ENCODE assay signal across 9 cellular contexts in the genomic region with DNA sequence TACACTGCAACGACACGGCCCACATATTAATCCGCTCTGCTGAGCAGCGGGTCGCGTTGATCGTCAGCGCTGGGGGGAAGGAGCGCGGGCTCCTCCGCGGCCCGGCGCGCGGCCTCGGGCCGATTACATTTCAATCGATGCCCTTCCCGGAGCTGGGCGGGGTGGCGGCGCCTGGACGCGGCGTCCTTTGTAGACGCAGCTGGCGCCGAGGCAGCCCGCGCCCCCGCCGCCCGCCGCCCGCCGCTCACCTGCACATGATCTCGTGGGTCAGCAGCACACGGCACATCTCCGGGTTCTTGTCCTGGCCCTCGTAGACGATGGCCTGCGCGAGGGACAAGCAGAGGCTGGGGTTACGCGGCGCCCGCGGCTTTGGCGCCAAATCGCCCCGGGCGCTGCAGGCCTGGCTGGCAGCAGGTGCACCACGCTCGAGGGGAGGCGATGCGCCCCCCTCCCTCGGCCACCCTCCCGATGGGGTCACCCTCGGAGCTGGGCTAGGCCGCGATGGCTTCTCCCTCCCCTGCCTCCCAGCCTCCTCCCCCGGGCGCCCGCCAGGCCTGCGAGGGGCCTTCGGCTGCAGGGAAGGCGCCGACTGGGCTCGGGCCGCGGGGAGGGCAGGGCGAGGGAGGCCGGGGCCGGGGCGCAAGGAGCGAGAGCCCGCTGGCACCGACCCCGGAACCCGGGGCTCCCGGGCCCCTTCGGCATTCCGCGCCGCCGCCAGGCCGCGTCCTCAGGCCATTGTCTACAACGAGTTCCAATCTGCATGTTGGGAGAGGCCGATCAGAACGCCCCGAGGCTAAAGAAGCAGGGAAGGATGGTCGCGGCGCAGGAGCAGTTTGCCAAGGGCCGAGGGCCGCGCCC. TPM values are rescaled to one million over a fixed set of nuclear protein-coding genes. Genes with fewer than 3 reads are reported as not detected.
DNase-seq lines count a peak whose midpoint lies in the region; ATAC-seq and TF ChIP-seq lines count a peak whose summit lies in the region.
"Had no signal": no experiment of that assay in that cellular context is flagged by ENCODE, and none has a peak within 500 bp of the region (broad histone marks: within the 10 kb centered on the region; RNA-seq: fewer than 3 reads in every experiment).

No MANE protein-coding gene starts in this region.

- peaks cover 16% of the 10 kb centered on the region for H3K4me1 ChIP-seq in CD8-positive, alpha-beta T cell (ENCODE audit: insufficient read depth, low read length)
- H3K4me1 ChIP-seq in gastroesophageal sphincter (peaks cover 0 to 36% (median 15%) of the 10 kb centered on the region in 3 donors), parathyroid adenoma (no peaks in the 10 kb centered on the region), transverse colon (peaks cover 0 to 27% (median 20%) of the 10 kb centered on the region in 4 donors)

- TF ChIP-seq POLR2A in gastroesophageal sphincter (IDR thresholded peaks at IDR 0.05), result no peak
- no peak for TF ChIP-seq POLR2A in transverse colon (IDR thresholded peaks at IDR 0.05)

- TF ChIP-seq EP300 in gastroesophageal sphincter (IDR thresholded peaks at IDR 0.05) (no peak), transverse colon (IDR thresholded peaks at IDR 0.05; ENCODE audit: low read depth) (no peak)

- H3K9ac ChIP-seq in parathyroid adenoma, result no peak overlapping the region

- no peaks in the 10 kb centered on the region for H3K9me3 ChIP-seq in CD8-positive, alpha-beta T cell (ENCODE audit: low read length)
- no peaks in the 10 kb centered on the region for H3K9me3 ChIP-seq in gastroesophageal sphincter
- no peaks in the 10 kb centered on the region for H3K9me3 ChIP-seq in parathyroid adenoma (ENCODE audit: control insufficient read depth, low read length)
- H3K9me3 ChIP-seq in transverse colon, result no peaks in the 10 kb centered on the region

- in situ Hi-C loops in transverse colon (cut with MboI; ENCODE audit: low pct_ligation_motif_present in 1 of 4, low pct_unique_long_range_greater_than_20kb in 1 of 4, low sequenced_read_pairs in 3 of 4), result no loop called here

- H3K79me2 ChIP-seq in parathyroid adenoma, result no peaks in the 10 kb centered on the region

- H3K27me3 ChIP-seq in CD8-positive, alpha-beta T cell (ENCODE audit: insufficient read depth, low read length), result peaks cover 55% of the 10 kb centered on the region
- H3K27me3 ChIP-seq in gastroesophageal sphincter, result peaks cover 100% of the 10 kb centered on the region
- peaks cover 13% of the 10 kb centered on the region for H3K27me3 ChIP-seq in parathyroid adenoma (ENCODE audit: control insufficient read depth, insufficient read depth, low read length)
- H3K27me3 ChIP-seq in transverse colon, result peaks cover 100% of the 10 kb centered on the region

- 10% methylated on average over 2 of the region's 99 CpGs; no CpG with 5 or more reads in 1 of the 2 donors for WGBS in gastroesophageal sphincter (ENCODE audit: low coverage in 1 of 2), 2 donors
- 11% methylated on average over 58 of the region's 99 CpGs; no CpG with 5 or more reads in 1 of the 2 donors for whole genome bisulfite sequencing in transverse colon (ENCODE audit: low coverage in 1 of 2), 2 donors

- H3K36me3 ChIP-seq in CD8-positive, alpha-beta T cell (ENCODE audit: insufficient read depth, low read length), result no peaks in the 10 kb centered on the region
- H3K36me3 ChIP-seq in gastroesophageal sphincter (no peaks in the 10 kb centered on the region), parathyroid adenoma (ENCODE audit: control insufficient read depth, insufficient read depth, low read length) (no peaks in the 10 kb centered on the region), transverse colon (no peaks in the 10 kb centered on the region)

- peaks cover 74% of the 10 kb centered on the region for H3K27me3 Mint-ChIP-seq in CD8-positive, alpha-beta T cell (ENCODE audit: low read depth)
- peaks cover 84% of the 10 kb centered on the region for H3K27me3 Mint-ChIP-seq in progenitor cell of endocrine pancreas

- CTCF ChIA-PET in CD8-positive, alpha-beta T cell (lab: Charles Lee), result no interaction called here

- H3K4me3 Mint-ChIP-seq in CD8-positive, alpha-beta T cell, result peak overlapping the region; percentile 74
- no peak overlapping the region for H3K4me3 Mint-ChIP-seq in progenitor cell of endocrine pancreas (ENCODE audit: low read depth)

- intact Hi-C loops in CD8-positive, alpha-beta T cell (cut with DNase I, micrococcal nuclease), result no loop called here
- intact Hi-C loops in transverse colon (cut with DNase I; ENCODE audit: low total_unique reads), result no loop called here

- no peak for TF ChIP-seq CTCF in CD8-positive, alpha-beta T cell (IDR thresholded peaks at IDR 0.05)
- no peak for TF ChIP-seq CTCF in gastroesophageal sphincter (IDR thresholded peaks at IDR 0.05)
- TF ChIP-seq CTCF in parathyroid adenoma (IDR thresholded peaks at IDR 0.05), result no peak
- TF ChIP-seq CTCF in transverse colon (IDR thresholded peaks at IDR 0.05), result no peak
- no peak for TF ChIP-seq CTCF in progenitor cell of endocrine pancreas (IDR thresholded peaks at IDR 0.05; ENCODE audit: unreplicated experiment)

- peak overlapping the region; percentile 24 for H3K4me2 ChIP-seq in parathyroid adenoma (ENCODE audit: low read length)

- no peak overlapping the region for H3K4me3 ChIP-seq in CD8-positive, alpha-beta T cell (ENCODE audit: low read depth, low read length)
- H3K4me3 ChIP-seq in gastroesophageal sphincter (peak overlapping the region in 1 of 2 donors; percentile 62), parathyroid adenoma (ENCODE audit: low read depth, low read length) (no peak overlapping the region), transverse colon (peak overlapping the region in 1 of 4 donors; percentile 24)

- POLR2A ChIA-PET in CD8-positive, alpha-beta T cell (lab: Charles Lee), result no interaction called here

- no peak overlapping the region for H3K27ac Mint-ChIP-seq in CD8-positive, alpha-beta T cell
- H3K27ac Mint-ChIP-seq in progenitor cell of endocrine pancreas, result no peak overlapping the region

- H2AFZ ChIP-seq in parathyroid adenoma, result peak overlapping the region; percentile 24

- peaks cover 22% of the 10 kb centered on the region for H3K4me1 Mint-ChIP-seq in CD8-positive, alpha-beta T cell (ENCODE audit: low read depth)
- peaks cover 18% of the 10 kb centered on the region for H3K4me1 Mint-ChIP-seq in progenitor cell of endocrine pancreas (ENCODE audit: low read depth)

- H3K27ac ChIP-seq in CD8-positive, alpha-beta T cell (ENCODE audit: low read depth, low read length), result no peak overlapping the region
- peak overlapping the region in 3 of 4 donors; percentile 47 to 70 (median 62) for H3K27ac ChIP-seq in gastroesophageal sphincter
- no peak overlapping the region for H3K27ac ChIP-seq in parathyroid adenoma
- H3K27ac ChIP-seq in transverse colon, result no peak overlapping the region

- H3K36me3 Mint-ChIP-seq in CD8-positive, alpha-beta T cell, result no peaks in the 10 kb centered on the region
- H3K36me3 Mint-ChIP-seq in progenitor cell of endocrine pancreas (ENCODE audit: insufficient read depth), result no peaks in the 10 kb centered on the region

- no peak for DNase-seq in CD8-positive, alpha-beta T cell
- DNase-seq in NCI-H1092 treated with DMSO at 0.1 percent for 48 hours (lab: John Stamatoyannopoulos, UW) (peak; percentile 73), A172 (ENCODE audit: low spot score) (no peak), transverse colon (no peak), progenitor cell of endocrine pancreas (ENCODE audit: low spot score, unreplicated experiment) (no peak)

- ATAC-seq in CD8-positive, alpha-beta T cell, result no peak
- ATAC-seq in gastroesophageal sphincter (no peak), GM21423 (IDR thresholded peaks at IDR 0.05; ENCODE audit: unreplicated experiment) (no peak)
- ATAC-seq: HepG2 had no signal

- no peaks in the 10 kb centered on the region for H3K9me3 Mint-ChIP-seq in CD8-positive, alpha-beta T cell
- no peaks in the 10 kb centered on the region for H3K9me3 Mint-ChIP-seq in progenitor cell of endocrine pancreas (ENCODE audit: low read depth)

RNA-seq across cellular contexts. Expression of a gene that starts 5.2 kb away (rescaled TPM):
- total RNA-seq in CD8-positive, alpha-beta T cell, result not detected
- 1 to 10 TPM; 2.5 to 4.9 (median 4.6) TPM for total RNA-seq in gastroesophageal sphincter
- not detected in 2 replicates for total RNA-seq in A172 (2014; rRNA removed; shearing (Covaris generic))
- 1 to 10 TPM in 2 of 4 donors, under 1 TPM in 2; 0.37 to 6.6 (median 1.0) TPM for total RNA-seq in transverse colon
- total RNA-seq in progenitor cell of endocrine pancreas, result 0.19 and 0.38 TPM in 2 replicates
- total RNA-seq: HepG2 had no signal

Comparison
In these comparisons a context has a peak if more than half of its experiments do, and no peak if none do; other contexts are left out.
1. H3K27ac ChIP-seq: peak in gastroesophageal sphincter (3 of 4); none in CD8-positive, alpha-beta T cell (single experiment), parathyroid adenoma (single experiment) and transverse colon (0 of 4).